In genomic region chr13:55569082-55569481, GRCh38 we compare ENCODE assay signal across 22 cellular contexts.
"Had no signal": no experiment of that assay in that cellular context is flagged by ENCODE, and none has a peak within 500 bp of the region (broad histone marks: within the 10 kb centered on the region; RNA-seq: fewer than 3 reads in every experiment).

No MANE protein-coding gene starts in this region.

- ATAC-seq: effector memory CD8-positive, alpha-beta T cell; esophagus mucosa; foreskin keratinocyte; gastrocnemius medialis; gastroesophageal sphincter; heart left ventricle; heart right ventricle had no signal

- H3K27ac Mint-ChIP-seq: dendritic cell treated with granulocyte-macrophage colony-stimulating factor and Interleukin-4, amounts not matched to agents 40 ng/mL and 50 ng/mL, for 4 days; effector memory CD8-positive, alpha-beta T cell; endodermal cell had no signal

- DNase-seq: colonic mucosa; cortex of kidney; dermis blood vessel endothelial cell; dorsolateral prefrontal cortex; effector CD4-positive, alpha-beta T cell; effector CD8-positive, alpha-beta T cell; effector memory CD4-positive, alpha-beta T cell; effector memory CD8-positive, alpha-beta T cell; endodermal cell; erythroblast; esophagus squamous epithelium; foreskin fibroblast; foreskin keratinocyte; foreskin melanocyte; gastrocnemius medialis; glutamatergic neuron; head of caudate nucleus; heart left ventricle; heart right ventricle had no signal

- H3K9me3 Mint-ChIP-seq: dendritic cell treated with granulocyte-macrophage colony-stimulating factor and Interleukin-4, amounts not matched to agents 40 ng/mL and 50 ng/mL, for 4 days; endodermal cell had no signal

- H3K4me3 Mint-ChIP-seq: dendritic cell treated with granulocyte-macrophage colony-stimulating factor and Interleukin-4, amounts not matched to agents 40 ng/mL and 50 ng/mL, for 4 days; effector memory CD8-positive, alpha-beta T cell; endodermal cell had no signal

- H3K27me3 Mint-ChIP-seq: dendritic cell treated with granulocyte-macrophage colony-stimulating factor and Interleukin-4, amounts not matched to agents 40 ng/mL and 50 ng/mL, for 4 days; effector memory CD8-positive, alpha-beta T cell had no signal
